In genomic region chr1:26771643-26772321, GRCh38 we compare ENCODE assay signal across 1 cellular context.
TF ChIP-seq lines count a peak whose summit lies in the region.

No MANE protein-coding gene starts in this region.

TF ChIP-seq in SK-N-SH, 30 proteins besides CTCF, POLR2A, EP300 and RAD21 (continued from another document):
- no peak for TF ChIP-seq IRF3 (IDR thresholded peaks at IDR 0.05; ENCODE audit: low read depth, low read length)
- TF ChIP-seq REST (IDR thresholded peaks at IDR 0.05; ENCODE audit: low read depth, low read length), result no peak
- TF ChIP-seq NFIC (IDR thresholded peaks at IDR 0.05; ENCODE audit: borderline replicate concordance), result peak; percentile 23; the same call in 1 of the 2 replicates
- TF ChIP-seq MAX (IDR thresholded peaks at IDR 0.05; ENCODE audit: low read depth), result 0 out of 2 replicates have a peak, but pooled peaks have one; percentile 18
- no peak for TF ChIP-seq RCOR1 (IDR thresholded peaks at IDR 0.05; ENCODE audit: low read length)
- TF ChIP-seq GABPA (IDR thresholded peaks at IDR 0.05; ENCODE audit: low read depth), result no peak
- TF ChIP-seq RXRA (IDR thresholded peaks at IDR 0.05; ENCODE audit: borderline replicate concordance, low read depth), result peak; percentile 99
- TF ChIP-seq GATA2 (CRISPR knock-in tag; IDR thresholded peaks at IDR 0.05), result no peak
- TF ChIP-seq EZH2phosphoT487 (IDR thresholded peaks at IDR 0.05; ENCODE audit: borderline replicate concordance, low read depth), result no peak
- TF ChIP-seq YY1 (IDR thresholded peaks at IDR 0.05; ENCODE audit: low read depth), result no peak
